In the genomic region with DNA sequence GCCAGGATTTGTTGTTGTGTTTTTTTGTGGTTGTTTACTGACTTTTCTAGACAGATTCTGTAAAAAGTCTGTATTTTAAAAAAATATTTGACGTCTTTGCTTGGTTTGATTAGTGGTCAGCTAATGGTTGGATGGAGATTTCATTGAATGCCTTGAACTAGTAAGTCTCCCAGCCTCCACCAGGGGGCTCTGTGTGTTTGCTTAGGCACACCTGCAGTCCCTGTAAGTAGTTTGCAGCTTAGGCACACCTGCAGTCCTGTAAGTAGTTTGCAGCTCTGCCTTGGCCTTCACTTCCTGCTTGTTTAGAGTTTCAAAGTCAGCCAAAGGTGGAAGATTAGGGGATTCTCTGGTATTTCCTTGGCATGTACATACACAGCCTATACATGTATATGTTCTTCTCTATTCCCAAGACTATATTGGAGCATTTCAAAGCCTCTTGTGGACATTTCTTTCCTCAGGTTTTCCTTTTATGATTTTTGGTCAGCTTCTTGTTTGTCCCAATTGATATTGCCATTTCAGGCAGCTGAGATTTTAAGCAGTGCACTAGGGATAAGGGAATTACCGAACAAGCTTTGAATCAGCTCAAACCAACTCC, we compare ENCODE assay signal across 8 cellular contexts.
DNase-seq lines count a peak whose midpoint lies in the region; ATAC-seq and TF ChIP-seq lines count a peak whose summit lies in the region.

No MANE protein-coding gene starts in this region.

- H3K36me3 ChIP-seq in cardiac muscle cell (no peaks in the 10 kb centered on the region), gastrocnemius medialis (no peaks in the 10 kb centered on the region)

- POLR2A ChIA-PET in RWPE1 (lab: Yijun Ruan, JAX; ENCODE audit: low non-redundant PET), result no interaction called here

- CTCF ChIA-PET in RWPE1 (lab: Yijun Ruan, JAX), result interaction anchor here (0.6 to 1.6 kb wide), 18 partner anchors 9 to 465 kb away, joined by 3 to 16 read pairs (median 5); no protein-coding TSS in a partner anchor

- intact Hi-C loops in gastrocnemius medialis (cut with DNase I; ENCODE audit: low total_unique reads), result loop anchor here (1.0 to 10.0 kb wide), 3 partner anchors 53 to 295 kb away; partner anchors contain the start of gene GHITM

- no peaks in the 10 kb centered on the region for H3K27me3 ChIP-seq in cardiac muscle cell
- H3K27me3 ChIP-seq in gastrocnemius medialis, result no peaks in the 10 kb centered on the region

- H3K9me3 ChIP-seq in cardiac muscle cell (ENCODE audit: low read depth) (no peaks in the 10 kb centered on the region), gastrocnemius medialis (no peaks in the 10 kb centered on the region)

- peak; percentile 27 for DNase-seq in Caki2 (ENCODE audit: low read depth)
- peak; percentile 64 for DNase-seq in RWPE1 (ENCODE audit: low spot score)
- peak; percentile 45 for DNase-seq in activated gamma-delta T cell treated with anti-CD3 and anti-CD28 coated beads, Interleukin-2, amount 50 U/mL, for 16 hours (ENCODE audit: low read depth)
- DNase-seq in cardiac muscle cell (ENCODE audit: low read depth in 1 of 2, low spot score in 1 of 2), result peak; percentile 41 to 62
- DNase-seq in gastrocnemius medialis, result peak in 1 of 2 donors; percentile 61
- DNase-seq in NCI-H1048 (lab: John Stamatoyannopoulos, UW), result no peak

- in situ Hi-C loops in Caki2 (cut with HindIII; ENCODE audit: low pct_unique_long_range_greater_than_20kb, low sequenced_read_pairs) (no loop called here), gastrocnemius medialis (cut with MboI; ENCODE audit: low sequenced_read_pairs in 4 of 4) (no loop called here)

- H3K4me1 ChIP-seq in cardiac muscle cell (ENCODE audit: low read depth) (no peaks in the 10 kb centered on the region), gastrocnemius medialis (peaks cover 55 to 68% of the 10 kb centered on the region in 2 donors)

- no peak overlapping the region for H3K27ac ChIP-seq in RWPE1
- no peak overlapping the region for H3K27ac ChIP-seq in cardiac muscle cell
- no peak overlapping the region for H3K27ac ChIP-seq in gastrocnemius medialis

- TF ChIP-seq CTCF in RWPE1 (conservative IDR thresholded peaks at IDR 0.05; ENCODE audit: low read depth), result peak; percentile 60
- peak; percentile 86 for TF ChIP-seq CTCF in cardiac muscle cell (IDR thresholded peaks at IDR 0.05; ENCODE audit: low read depth, low read length)
- peak; percentile 33 to 74 (median 60) for TF ChIP-seq CTCF in gastrocnemius medialis (IDR thresholded peaks at IDR 0.05 in 4 of 5, conservative IDR thresholded peaks at IDR 0.05 in 1 of 5)

- TF ChIP-seq POLR2A in gastrocnemius medialis (IDR thresholded peaks at IDR 0.05), result no peak

- ATAC-seq in GM19438 (IDR thresholded peaks at IDR 0.05; ENCODE audit: low read depth, unreplicated experiment) (peak; percentile 95), HG03457 (IDR thresholded peaks at IDR 0.05; ENCODE audit: unreplicated experiment) (peak; percentile 98), gastrocnemius medialis (peak in 1 of 2 donors; percentile 71)

- H3K4me3 ChIP-seq in cardiac muscle cell (no peak overlapping the region), gastrocnemius medialis (no peak overlapping the region)
